21 cellular contexts compared by ENCODE assay signal in the genomic region with DNA sequence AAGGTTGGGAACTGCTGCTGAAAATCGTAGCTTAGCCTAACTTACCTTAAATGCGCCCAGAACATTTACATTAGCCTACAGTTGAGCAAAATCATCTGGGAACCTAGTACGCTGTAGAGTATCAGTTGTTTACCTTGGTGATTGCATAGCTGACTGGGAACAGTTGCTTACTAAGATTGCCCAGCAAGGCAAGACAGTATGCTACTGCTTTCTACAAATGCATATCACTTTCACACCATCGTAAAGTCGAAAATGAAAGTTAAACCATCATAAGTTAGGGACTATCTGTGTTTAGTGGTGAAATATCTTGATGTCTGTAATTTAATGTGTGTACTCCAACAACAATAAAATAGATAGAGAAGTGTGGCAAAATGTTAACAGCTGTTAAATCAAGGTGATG.
A peak's percentile ranks its signal among the peaks of the same experiment; 100 is the strongest.
DNase-seq lines count a peak whose midpoint lies in the region; ATAC-seq, FAIRE-seq and TF ChIP-seq lines count a peak whose summit lies in the region.
"Had no signal": no experiment of that assay in that cellular context is flagged by ENCODE, and none has a peak within 500 bp of the region (broad histone marks: within the 10 kb centered on the region; RNA-seq: fewer than 3 reads in every experiment).

No MANE protein-coding gene starts in this region.

- H3K27me3 ChIP-seq in IMR-90 (ENCODE audit: control insufficient read depth, insufficient read depth, low read length) = no peaks in the 10 kb centered on the region
- H3K27me3 ChIP-seq: MG63 had no signal

- BruUV-seq in IMR-90 (replicated peaks; lab: Mats Ljungman, UMichigan) = no TSS peak

- H3K4me3 ChIP-seq in IMR-90 (ENCODE audit: insufficient read depth, low read depth, low read length) = no peak overlapping the region
- H3K4me3 ChIP-seq: HAP-1, MG63 had no signal

- no peak for FAIRE-seq in HTR-8/SVneo (lab: Jason Lieb, UNC)
- FAIRE-seq: GM12891 had no signal

- peaks cover 3% of the 10 kb centered on the region for H3K36me3 Mint-ChIP-seq in WTC11
- H3K36me3 Mint-ChIP-seq: CD4-positive, CD25-positive, alpha-beta regulatory T cell; T-cell had no signal

- no peaks in the 10 kb centered on the region for H3K9me3 ChIP-seq in IMR-90 (ENCODE audit: control insufficient read depth, insufficient read depth, low read length)
- H3K9me3 ChIP-seq: HAP-1 had no signal

- dilution Hi-C loops in IMR-90 (cut with HindIII; ENCODE audit: low sequenced_read_pairs, unreplicated experiment) = no loop called here

- H4K5ac ChIP-seq in IMR-90 (ENCODE audit: low read depth, low read length) = no peak overlapping the region

- in situ Hi-C loops in IMR-90 (cut with MboI; ENCODE audit: low sequenced_read_pairs) = no loop called here

- H3K27me3 Mint-ChIP-seq in WTC11 (ENCODE audit: low read depth) = no peaks in the 10 kb centered on the region
- H3K27me3 Mint-ChIP-seq: CD4-positive, CD25-positive, alpha-beta regulatory T cell; T-cell had no signal

- H4K20me1 ChIP-seq in IMR-90 (ENCODE audit: insufficient read depth, low read length) = no peaks in the 10 kb centered on the region

- DNase-seq in IMR-90 (no peak), WTC11 (ENCODE audit: low spot score) (no peak), HTR-8/SVneo (ENCODE audit: insufficient read length, low spot score) (no peak), HuH-7.5 (ENCODE audit: low spot score) (no peak)
- no peak for DNase-seq in stimulated activated CD4-positive, alpha-beta T cell treated with anti-CD3 and anti-CD28 coated beads, Interleukin-15, amount 100 ng/mL, for 24 hours
- DNase-seq: CD4-positive, CD25-positive, alpha-beta regulatory T cell; DMS79; MG63; NCI-H1417; NCI-H1694 treated with DMSO at 0.1 percent for 48 hours; NCI-H2081 treated with DMSO at 0.1 percent for 48 hours; NCI-H446; NCI-H526; SIG-M5; SK-N-SH; T-cell had no signal

- peaks cover 10% of the 10 kb centered on the region for H3K9me3 Mint-ChIP-seq in WTC11

- peak overlapping the region; percentile 28; the same call in 1 of the 2 replicates for H3K4me2 ChIP-seq in IMR-90 (ENCODE audit: low read depth, low read length)
- H3K4me2 ChIP-seq: SK-N-SH had no signal

- TF ChIP-seq CTCF in IMR-90 (conservative IDR thresholded peaks at IDR 0.05; ENCODE audit: low read depth, low read length) (no peak), WTC11 (IDR thresholded peaks at IDR 0.05) (no peak)

- H3K4me1 ChIP-seq in IMR-90 (ENCODE audit: control insufficient read depth, insufficient read depth, low read length) = no peaks in the 10 kb centered on the region
- H3K4me1 ChIP-seq: HAP-1 had no signal

- no peak overlapping the region for H3K27ac ChIP-seq in IMR-90 (ENCODE audit: insufficient read depth, low read length)

- no peak overlapping the region for H3K4ac ChIP-seq in IMR-90 (ENCODE audit: low read depth, low read length)

- no peak overlapping the region for H2BK5ac ChIP-seq in IMR-90 (ENCODE audit: low read depth, low read length, poor library complexity, severe bottlenecking)

- no peak overlapping the region for H3K56ac ChIP-seq in IMR-90 (ENCODE audit: extremely low read depth, insufficient read depth, low read length)

- ATAC-seq in GM18867 (IDR thresholded peaks at IDR 0.05; ENCODE audit: unreplicated experiment) (peak; percentile 90), IMR-90 (ENCODE audit: low read depth) (no peak), WTC11 (peak; percentile 20; the same call in 1 of the 2 replicates), GM21360 (IDR thresholded peaks at IDR 0.05; ENCODE audit: unreplicated experiment) (no peak)
- ATAC-seq: Panc1, T-cell had no signal

- H3K9ac ChIP-seq in IMR-90 (ENCODE audit: low read depth, low read length) = no peak overlapping the region
- H3K9ac ChIP-seq: SK-N-SH had no signal

- CTCF ChIA-PET in IMR-90 (lab: Yijun Ruan, JAX) (no interaction called here), WTC11 (lab: Charles Lee) (no interaction called here)

- no peak for TF ChIP-seq RAD21 in IMR-90 (IDR thresholded peaks at IDR 0.05; ENCODE audit: low read length)

- H3K4me1 Mint-ChIP-seq in WTC11 = peaks cover 4% of the 10 kb centered on the region; the same call in 1 of the 2 replicates
- H3K4me1 Mint-ChIP-seq: CD4-positive, CD25-positive, alpha-beta regulatory T cell; T-cell had no signal

- intact Hi-C loops in IMR-90 (cut with micrococcal nuclease) = no loop called here

- no peak overlapping the region for H3K14ac ChIP-seq in IMR-90 (replicated peaks; ENCODE audit: low read depth, low read length)

- H2BK15ac ChIP-seq in IMR-90 (ENCODE audit: low read depth, low read length) = no peak overlapping the region

- H3K36me3 ChIP-seq in IMR-90 (ENCODE audit: control insufficient read depth, insufficient read depth, low read length) = no peaks in the 10 kb centered on the region
- H3K36me3 ChIP-seq: HAP-1, MG63 had no signal

- no peak overlapping the region for H4K91ac ChIP-seq in IMR-90 (ENCODE audit: insufficient read depth, low read depth, low read length)

- H3K18ac ChIP-seq in IMR-90 (ENCODE audit: low read depth, low read length) = no peak overlapping the region

- H2BK120ac ChIP-seq in IMR-90 (ENCODE audit: low read depth, low read length) = no peak overlapping the region

- WGBS in IMR-90 (ENCODE audit: extremely low coverage in 2 of 2, insufficient read length in 1 of 2), 2 experiments = no CpG with 5 or more reads among the region's 5 CpGs

- TF ChIP-seq POLR2A in IMR-90 (IDR thresholded peaks at IDR 0.05; ENCODE audit: low read depth, low read length) = no peak

- no peaks in the 10 kb centered on the region for H3K9me1 ChIP-seq in IMR-90 (ENCODE audit: insufficient read depth, low read length)

- no peak overlapping the region for H3K27ac Mint-ChIP-seq in WTC11
- H3K27ac Mint-ChIP-seq: CD4-positive, CD25-positive, alpha-beta regulatory T cell; T-cell had no signal

- H2AK5ac ChIP-seq in IMR-90 (ENCODE audit: low read depth, low read length) = no peak overlapping the region

- H2AFZ ChIP-seq in IMR-90 (replicated peaks; ENCODE audit: low read length, poor library complexity) = peak overlapping the region; percentile 80

- 0 out of 4 replicates have a peak overlapping the region, but pooled peaks of 1 of the 2 experiments have one; percentile 27 for H4K8ac ChIP-seq in IMR-90 (ENCODE audit: low read depth in 2 of 2, low read length in 2 of 2)

- H2AK9ac ChIP-seq in IMR-90 (replicated peaks; ENCODE audit: low read depth, low read length, poor library complexity) = no peak overlapping the region

- no peaks in the 10 kb centered on the region for H3K79me1 ChIP-seq in IMR-90 (ENCODE audit: low read depth in 1 of 2, low read length in 2 of 2)

- H3K4me3 Mint-ChIP-seq in WTC11 = no peak overlapping the region
- H3K4me3 Mint-ChIP-seq: CD4-positive, CD25-positive, alpha-beta regulatory T cell; T-cell had no signal

- no peak overlapping the region for H2BK20ac ChIP-seq in IMR-90 (ENCODE audit: low read depth, low read length)

- no peak overlapping the region for H3K23ac ChIP-seq in IMR-90 (ENCODE audit: low read depth, low read length)

- POLR2A ChIA-PET in IMR-90 (lab: Charles Lee; ENCODE audit: unreplicated experiment) = no interaction called here
- POLR2A ChIA-PET in WTC11 (lab: Charles Lee) = no interaction called here

TF ChIP-seq in IMR-90, 13 proteins besides CTCF, POLR2A, EP300 and RAD21:
- TF ChIP-seq MXI1 (IDR thresholded peaks at IDR 0.05; ENCODE audit: borderline replicate concordance, low read depth, low read length) (no peak), FOS (IDR thresholded peaks at IDR 0.05; ENCODE audit: low read depth, low read length) (no peak), NFE2L2 (IDR thresholded peaks at IDR 0.05; ENCODE audit: low read depth, low read length) (no peak)

TF ChIP-seq in WTC11, 78 proteins besides CTCF, POLR2A, EP300 and RAD21 (continues in another document):
- TF ChIP-seq ZNF425 (CRISPR knock-in tag; conservative IDR thresholded peaks at IDR 0.05) (no peak), ZNF281 (CRISPR knock-in tag; IDR thresholded peaks at IDR 0.05) (no peak)
- TF ChIP-seq, protein P1, sequence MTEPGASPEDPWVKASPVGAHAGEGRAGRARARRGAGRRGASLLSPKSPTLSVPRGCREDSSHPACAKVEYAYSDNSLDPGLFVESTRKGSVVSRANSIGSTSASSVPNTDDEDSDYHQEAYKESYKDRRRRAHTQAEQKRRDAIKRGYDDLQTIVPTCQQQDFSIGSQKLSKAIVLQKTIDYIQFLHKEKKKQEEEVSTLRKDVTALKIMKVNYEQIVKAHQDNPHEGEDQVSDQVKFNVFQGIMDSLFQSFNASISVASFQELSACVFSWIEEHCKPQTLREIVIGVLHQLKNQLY (CRISPR knock-in tag; IDR thresholded peaks at IDR 0.05) = no peak

Comparison
In these comparisons a context has a peak if more than half of its experiments do, and no peak if none do; other contexts are left out.
1. ATAC-seq: peak in GM18867 (single experiment) and WTC11 (single experiment); none in IMR-90 (single experiment) and GM21360 (single experiment).